19 cellular contexts compared by ENCODE assay signal in genomic region chr12:51994959-51995358, GRCh38. TPM values are rescaled to one million over a fixed set of nuclear protein-coding genes. Genes with fewer than 3 reads are reported as not detected.
A peak's percentile ranks its signal among the peaks of the same experiment; 100 is the strongest.
DNase-seq lines count a peak whose midpoint lies in the region; ATAC-seq and TF ChIP-seq lines count a peak whose summit lies in the region.
"Had no signal": no experiment of that assay in that cellular context is flagged by ENCODE, and none has a peak within 500 bp of the region (broad histone marks: within the 10 kb centered on the region; RNA-seq: fewer than 3 reads in every experiment).

No MANE protein-coding gene starts in this region.

- H3K4me1 Mint-ChIP-seq in activated naive CD8-positive, alpha-beta T cell treated with anti-CD3 and anti-CD28 coated beads for 36 hours, result peaks cover 8% of the 10 kb centered on the region

- H3K4me2 ChIP-seq in mesenchymal stem cell (ENCODE audit: low read length, poor library complexity, severe bottlenecking), result no peak overlapping the region
- H3K4me2 ChIP-seq in PC-9, result no peak overlapping the region
- H3K4me2 ChIP-seq: GM23338 had no signal

- BruUV-seq in PC-9 (replicated peaks; lab: Mats Ljungman, UMichigan), result no TSS peak

- no peak overlapping the region for H3K27ac ChIP-seq in mesenchymal stem cell (ENCODE audit: low read length, poor library complexity, severe bottlenecking)
- no peak overlapping the region for H3K27ac ChIP-seq in PC-9

- H3K9ac ChIP-seq in adipocyte (ENCODE audit: low read length) (no peak overlapping the region), mesenchymal stem cell (ENCODE audit: low read length) (peak overlapping the region; percentile 19)

- no peak overlapping the region for H2BK12ac ChIP-seq in mesenchymal stem cell (ENCODE audit: low read length in 2 of 2)

- no peaks in the 10 kb centered on the region for H3K79me2 ChIP-seq in PC-9 (ENCODE audit: low read depth)

- H2BK120ac ChIP-seq in mesenchymal stem cell (ENCODE audit: low read depth, low read length), result no peak overlapping the region

- H3K18ac ChIP-seq in mesenchymal stem cell (ENCODE audit: low read depth in 1 of 2, low read length in 2 of 2), result no peak overlapping the region

- H4K91ac ChIP-seq in mesenchymal stem cell (ENCODE audit: low read length), result no peak overlapping the region

- H3K27ac Mint-ChIP-seq in activated naive CD8-positive, alpha-beta T cell treated with anti-CD3 and anti-CD28 coated beads for 36 hours, result no peak overlapping the region
- H3K27ac Mint-ChIP-seq: GM23338 had no signal

- POLR2A ChIA-PET in PC-9 (lab: Charles Lee; ENCODE audit: unreplicated experiment), result no interaction called here

- peaks cover 2% of the 10 kb centered on the region for H3K4me1 ChIP-seq in adipocyte (ENCODE audit: control insufficient read depth, insufficient read depth, low read length)
- peaks cover 6% of the 10 kb centered on the region for H3K4me1 ChIP-seq in mesenchymal stem cell (ENCODE audit: control insufficient read depth, insufficient read depth, low read depth, low read length)
- no peaks in the 10 kb centered on the region for H3K4me1 ChIP-seq in PC-9 (replicated peaks; ENCODE audit: insufficient read depth)
- H3K4me1 ChIP-seq: Caco-2 had no signal

- H3K36me3 Mint-ChIP-seq in activated naive CD8-positive, alpha-beta T cell treated with anti-CD3 and anti-CD28 coated beads for 36 hours, result peaks cover 4% of the 10 kb centered on the region

- H3K27me3 ChIP-seq in adipocyte (replicated peaks; ENCODE audit: control insufficient read depth, insufficient read depth, low read length) (no peaks in the 10 kb centered on the region), mesenchymal stem cell (ENCODE audit: control insufficient read depth in 1 of 2, insufficient read depth in 1 of 2, low read length in 2 of 2) (no peaks in the 10 kb centered on the region), PC-9 (ENCODE audit: insufficient read depth, low read depth) (no peaks in the 10 kb centered on the region)

- intact Hi-C loops in PC-9 (cut with micrococcal nuclease; ENCODE audit: unreplicated experiment), result no loop called here

- H3K27me3 Mint-ChIP-seq in activated naive CD8-positive, alpha-beta T cell treated with anti-CD3 and anti-CD28 coated beads for 36 hours, result no peaks in the 10 kb centered on the region

- no peak overlapping the region for H3K4ac ChIP-seq in mesenchymal stem cell (ENCODE audit: low read depth in 1 of 2, low read length in 2 of 2)

- no peaks in the 10 kb centered on the region for H4K20me1 ChIP-seq in PC-9 (ENCODE audit: insufficient read depth)

- H2AFZ ChIP-seq in mesenchymal stem cell (ENCODE audit: low read depth, low read length) (no peak overlapping the region), PC-9 (no peak overlapping the region)
- H2AFZ ChIP-seq: GM23338 had no signal

- 44% methylated on average over 4 of the region's 4 CpGs for WGBS in mesenchymal stem cell

- CTCF ChIA-PET in PC-9 (lab: Charles Lee), result interaction anchor here (0.7 kb wide), 2 partner anchors 26 to 30 kb away, joined by 3 to 28 read pairs; no protein-coding TSS in a partner anchor

- no peak for TF ChIP-seq CTCF in PC-9 (conservative IDR thresholded peaks at IDR 0.05)

- H4K8ac ChIP-seq in mesenchymal stem cell (ENCODE audit: low read length), result no peak overlapping the region

- ATAC-seq in GM21423 (IDR thresholded peaks at IDR 0.05; ENCODE audit: unreplicated experiment) (no peak), GM19455 (IDR thresholded peaks at IDR 0.05; ENCODE audit: unreplicated experiment) (no peak)

- peaks cover 4% of the 10 kb centered on the region for H3K79me1 ChIP-seq in mesenchymal stem cell (replicated peaks; ENCODE audit: low read length, poor library complexity, severe bottlenecking)

- H3F3A ChIP-seq in PC-9 (ENCODE audit: insufficient read depth, low read depth), result no peaks in the 10 kb centered on the region

- no peak overlapping the region for H3K14ac ChIP-seq in mesenchymal stem cell (ENCODE audit: low read length in 2 of 2)

- no peak overlapping the region for H2AK5ac ChIP-seq in mesenchymal stem cell (ENCODE audit: low read length, severe bottlenecking)

- DNase-seq in EL (peak; percentile 36), adipocyte (ENCODE audit: low read depth) (peak; percentile 41), mesenchymal stem cell (no peak), PC-9 (no peak)
- no peak for DNase-seq in activated naive CD8-positive, alpha-beta T cell treated with anti-CD3 and anti-CD28 coated beads for 36 hours
- DNase-seq: Caco-2, DMS153, KBM-7, MV-4-11, NCI-H187 treated with DMSO at 0.1 percent for 48 hours, NCI-H2171, NCI-H748 treated with DMSO at 0.1 percent for 48 hours, OCI-M1, RPMI8226 had no signal

- H3K23ac ChIP-seq in mesenchymal stem cell (ENCODE audit: low read length in 2 of 2), result no peak overlapping the region

- no peaks in the 10 kb centered on the region for H3K9me3 Mint-ChIP-seq in activated naive CD8-positive, alpha-beta T cell treated with anti-CD3 and anti-CD28 coated beads for 36 hours
- H3K9me3 Mint-ChIP-seq: GM23338 had no signal

- H3K9me3 ChIP-seq in adipocyte (ENCODE audit: control insufficient read depth, low read length), result no peaks in the 10 kb centered on the region
- H3K9me3 ChIP-seq in mesenchymal stem cell (ENCODE audit: control insufficient read depth, low read length), result no peaks in the 10 kb centered on the region
- no peaks in the 10 kb centered on the region for H3K9me3 ChIP-seq in PC-9 (ENCODE audit: insufficient read depth, low read depth)
- H3K9me3 ChIP-seq: Caco-2 had no signal

- no peak overlapping the region for H3K4me3 Mint-ChIP-seq in activated naive CD8-positive, alpha-beta T cell treated with anti-CD3 and anti-CD28 coated beads for 36 hours
- H3K4me3 Mint-ChIP-seq: CD14-positive monocyte, GM23338 had no signal

- H2BK5ac ChIP-seq in mesenchymal stem cell (ENCODE audit: low read depth, low read length, poor library complexity, severe bottlenecking), result no peak overlapping the region

- H3K9me2 ChIP-seq in PC-9 (ENCODE audit: insufficient read depth), result no peaks in the 10 kb centered on the region

- no peak overlapping the region for H2BK15ac ChIP-seq in mesenchymal stem cell (ENCODE audit: low read depth, poor library complexity, severe bottlenecking)

- H3K36me3 ChIP-seq in adipocyte (ENCODE audit: control insufficient read depth, insufficient read depth, low read length, severe bottlenecking), result peaks cover 81% of the 10 kb centered on the region
- H3K36me3 ChIP-seq in mesenchymal stem cell (ENCODE audit: control insufficient read depth in 1 of 2, insufficient read depth in 2 of 2, low read depth in 1 of 2, low read length in 2 of 2), result peaks cover 34 to 85% of the 10 kb centered on the region in 2 experiments
- H3K36me3 ChIP-seq in PC-9 (ENCODE audit: low read depth), result no peaks in the 10 kb centered on the region

- H3K4me3 ChIP-seq in adipocyte (ENCODE audit: low read length) (no peak overlapping the region), mesenchymal stem cell (ENCODE audit: insufficient read depth in 1 of 2, low read depth in 1 of 2, low read length in 2 of 2) (no peak overlapping the region), PC-9 (no peak overlapping the region)
- H3K4me3 ChIP-seq: GM23338 had no signal

RNA-seq across cellular contexts. Expression of gene TAMALIN, which starts 11.8 kb away (rescaled TPM):
- 17.3 TPM for polyA plus RNA-seq in mesenchymal stem cell (2013, experiment 1 of 2)
- polyA plus RNA-seq in mesenchymal stem cell (2013, experiment 2 of 2), result 17.8 TPM
- 10 to 100 TPM in 1 of 2 experiments, 1 to 10 TPM in 1; 9.1 to 11.3 TPM for total RNA-seq in activated naive CD8-positive, alpha-beta T cell treated with anti-CD3 and anti-CD28 coated beads for 36 hours
- 0.50 TPM in 1 of 2 replicates, not detected in the other for total RNA-seq in PC-9 (2021)
- total RNA-seq: NCI-H460 had no signal

RNA-seq across cellular contexts. Expression of gene ACVR1B, which starts 43.5 kb away (rescaled TPM):
- 13.6 TPM for polyA plus RNA-seq in mesenchymal stem cell (2013, experiment 1 of 2)
- polyA plus RNA-seq in mesenchymal stem cell (2013, experiment 2 of 2), result 13.2 TPM
- 10 to 100 TPM in 1 of 2 experiments, 1 to 10 TPM in 1; 9.9 to 10.2 TPM for total RNA-seq in activated naive CD8-positive, alpha-beta T cell treated with anti-CD3 and anti-CD28 coated beads for 36 hours
- 13.4 and 15.4 TPM in 2 replicates for total RNA-seq in PC-9 (2021)

RNA-seq across cellular contexts. Expression of gene NR4A1, which starts 56.3 kb away (rescaled TPM):
- polyA plus RNA-seq in mesenchymal stem cell (2013, experiment 1 of 2), result 59.6 TPM
- polyA plus RNA-seq in mesenchymal stem cell (2013, experiment 2 of 2), result 43.8 TPM
- total RNA-seq in activated naive CD8-positive, alpha-beta T cell treated with anti-CD3 and anti-CD28 coated beads for 36 hours, result 10 to 100 TPM; 88.0 to 92.6 TPM
- total RNA-seq in PC-9 (2021), result 6.5 and 13.4 TPM in 2 replicates

Comparison
In these comparisons a context has a peak if more than half of its experiments do, and no peak if none do; other contexts are left out.
1. DNase-seq: peak in EL (single experiment) and adipocyte (single experiment); none in mesenchymal stem cell (single experiment), activated naive CD8-positive, alpha-beta T cell treated with anti-CD3 and anti-CD28 coated beads for 36 hours (single experiment) and PC-9 (0 of 2).